ENCODE assay signal across 15 cellular contexts in the genomic region with DNA sequence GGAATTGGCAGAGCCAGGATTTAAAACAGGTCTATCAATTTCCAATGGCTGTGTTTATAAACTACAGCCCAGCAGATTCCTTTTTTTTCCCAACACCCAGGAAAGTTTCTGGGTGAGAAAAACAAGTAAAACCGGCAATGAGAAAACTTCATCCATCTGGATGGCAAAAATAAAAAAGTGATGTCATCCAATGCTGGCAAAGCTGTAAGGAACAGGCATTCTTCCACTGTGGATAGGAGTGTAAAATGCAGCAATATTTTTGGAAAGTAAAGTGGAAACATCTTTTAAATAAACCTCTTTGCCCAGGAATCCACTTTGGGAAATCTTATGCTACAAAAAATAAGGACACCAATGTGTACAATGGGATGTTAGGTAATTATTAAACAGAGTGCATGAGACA.
"Had no signal": no experiment of that assay in that cellular context is flagged by ENCODE, and none has a peak within 500 bp of the region (broad histone marks: within the 10 kb centered on the region; RNA-seq: fewer than 3 reads in every experiment).

No MANE protein-coding gene starts in this region.

- H3K9me3 ChIP-seq: heart right ventricle, lower lobe of right lung, ovary, prostate gland, spleen, upper lobe of right lung had no signal

- H3K27me3 ChIP-seq: ovary, spleen, upper lobe of right lung had no signal

- H3K4me3 ChIP-seq: heart right ventricle, lower lobe of right lung, ovary, prostate gland, spleen, upper lobe of right lung had no signal

- DNase-seq: activated CD4-positive, alpha-beta T cell treated with anti-CD3 and anti-CD28 coated beads for 1 hour; activated gamma-delta T cell treated with Interleukin-2 at 50 U/mL for 16 hours; activated T-cell treated with anti-CD3 and anti-CD28 coated beads, Interleukin-2, amount 50 U/mL, for 1 hour; central memory CD4-positive, alpha-beta T cell; effector memory CD4-positive, alpha-beta T cell; heart right ventricle; lower lobe of right lung; natural killer cell; ovary; spleen; stimulated activated CD4-positive, alpha-beta T cell treated with anti-CD3 and anti-CD28 coated beads, Interleukin-4, amount 100 ng/mL, for 1 hour; stimulated activated naive CD4-positive, alpha-beta T cell; T-cell; upper lobe of right lung had no signal

- H3K27ac ChIP-seq: heart right ventricle, lower lobe of right lung, ovary, prostate gland, spleen, upper lobe of right lung had no signal

- H3K36me3 ChIP-seq: heart right ventricle, lower lobe of right lung, ovary, prostate gland, spleen, upper lobe of right lung had no signal

- H3K4me1 ChIP-seq: heart right ventricle, lower lobe of right lung, prostate gland, spleen had no signal
